In genomic region chr2:150522269-150522668, GRCh38 we compare ENCODE assay signal across 32 cellular contexts. TPM values are rescaled to one million over a fixed set of nuclear protein-coding genes. Genes with fewer than 3 reads are reported as not detected.
"Had no signal": no experiment of that assay in that cellular context is flagged by ENCODE, and none has a peak within 500 bp of the region (broad histone marks: within the 10 kb centered on the region; RNA-seq: fewer than 3 reads in every experiment).

No MANE protein-coding gene starts in this region.

- H3K4me3 ChIP-seq: ascending aorta, body of pancreas, breast epithelium, PC-9 had no signal

- H3K4me3 Mint-ChIP-seq: activated B cell treated with CpG ODN at 0.5 μM for 24 hours; activated CD4-positive, alpha-beta memory T cell treated with anti-CD3 and anti-CD28 coated beads for 36 hours; activated naive CD4-positive, alpha-beta T cell treated with anti-CD3 and anti-CD28 coated beads, Interleukin-2, amount 10 ng/mL, durations not matched to agents 7 days and 5 days; activated naive CD8-positive, alpha-beta T cell treated with anti-CD3 and anti-CD28 coated beads for 36 hours had no signal

- H3K4me1 ChIP-seq: ascending aorta, body of pancreas, breast epithelium had no signal

- H3K27me3 ChIP-seq: ascending aorta, body of pancreas, breast epithelium had no signal

- H3K36me3 ChIP-seq: ascending aorta, breast epithelium had no signal

- H3K27me3 Mint-ChIP-seq: activated B cell treated with CpG ODN at 0.5 μM for 24 hours; activated CD4-positive, alpha-beta memory T cell treated with anti-CD3 and anti-CD28 coated beads for 36 hours; activated naive CD4-positive, alpha-beta T cell treated with anti-CD3 and anti-CD28 coated beads, Interleukin-2, amount 10 ng/mL, durations not matched to agents 7 days and 5 days had no signal

- DNase-seq: activated B cell treated with CpG ODN at 0.5 μM for 24 hours; activated CD4-positive, alpha-beta memory T cell treated with anti-CD3 and anti-CD28 coated beads for 36 hours; activated CD4-positive, alpha-beta T cell treated with anti-CD3 and anti-CD28 coated beads for 4 hours; activated CD4-positive, alpha-beta T cell treated with anti-CD3 and anti-CD28 coated beads, Interleukin-2, amount 50 U/mL, for 1 hour; activated CD4-positive, CD25-positive, alpha-beta regulatory T cell treated with anti-CD3 and anti-CD28 coated beads, Interleukin-2, amount 50 U/mL, for 72 hours; activated CD8-positive, alpha-beta memory T cell treated with anti-CD3 and anti-CD28 coated beads, Interleukin-2, amount 50 U/mL, for 4 hours; activated effector memory CD4-positive, alpha-beta T cell treated with Interleukin-2 at 50 U/mL for 16 hours; activated naive CD4-positive, alpha-beta T cell treated with anti-CD3 and anti-CD28 coated beads, Interleukin-2, amount 10 ng/mL, durations not matched to agents 7 days and 5 days; activated naive CD8-positive, alpha-beta T cell treated with anti-CD3 and anti-CD28 coated beads for 36 hours; activated T-cell treated with anti-CD3 and anti-CD28 coated beads for 4 hours; activated T-cell treated with anti-CD3 and anti-CD28 coated beads, Interleukin-2, amount 50 U/mL, for 48 hours; amygdala; body of pancreas; Karpas-422; NCI-H1105; NCI-H1417 treated with DMSO at 0.1 percent for 48 hours; NCI-H187 treated with DMSO at 0.1 percent for 48 hours; NCI-H2081; NCI-H2171 treated with DMSO at 0.1 percent for 48 hours; NCI-H2227 treated with DMSO at 0.1 percent for 48 hours; NCI-H446 treated with DMSO at 0.1 percent for 48 hours; NCI-H69; NCI-H82; PC-9; Right ventricle myocardium superior; SW 1271; T-helper 1 cell; T-helper 2 cell; T-helper 9 cell had no signal

- H3K27ac ChIP-seq: ascending aorta, body of pancreas, breast epithelium, PC-9, VCaP had no signal

- H3K27ac Mint-ChIP-seq: activated B cell treated with CpG ODN at 0.5 μM for 24 hours; activated CD4-positive, alpha-beta memory T cell treated with anti-CD3 and anti-CD28 coated beads for 36 hours; activated naive CD4-positive, alpha-beta T cell treated with anti-CD3 and anti-CD28 coated beads, Interleukin-2, amount 10 ng/mL, durations not matched to agents 7 days and 5 days; activated naive CD8-positive, alpha-beta T cell treated with anti-CD3 and anti-CD28 coated beads for 36 hours had no signal

- H3K4me1 Mint-ChIP-seq: activated B cell treated with CpG ODN at 0.5 μM for 24 hours; activated naive CD4-positive, alpha-beta T cell treated with anti-CD3 and anti-CD28 coated beads, Interleukin-2, amount 10 ng/mL, durations not matched to agents 7 days and 5 days; activated naive CD8-positive, alpha-beta T cell treated with anti-CD3 and anti-CD28 coated beads for 36 hours had no signal

- H3K9me3 Mint-ChIP-seq: activated B cell treated with CpG ODN at 0.5 μM for 24 hours; activated CD4-positive, alpha-beta memory T cell treated with anti-CD3 and anti-CD28 coated beads for 36 hours; activated naive CD8-positive, alpha-beta T cell treated with anti-CD3 and anti-CD28 coated beads for 36 hours had no signal

- H3K36me3 Mint-ChIP-seq: activated CD4-positive, alpha-beta memory T cell treated with anti-CD3 and anti-CD28 coated beads for 36 hours; activated naive CD4-positive, alpha-beta T cell treated with anti-CD3 and anti-CD28 coated beads, Interleukin-2, amount 10 ng/mL, durations not matched to agents 7 days and 5 days; activated naive CD8-positive, alpha-beta T cell treated with anti-CD3 and anti-CD28 coated beads for 36 hours had no signal

- ATAC-seq: body of pancreas had no signal

- H3K9me3 ChIP-seq: ascending aorta, body of pancreas had no signal

RNA-seq across cellular contexts. Expression of gene RND3, which starts 34.8 kb away (rescaled TPM):
- total RNA-seq: activated B cell treated with CpG ODN at 0.5 μM for 24 hours; activated CD4-positive, alpha-beta memory T cell treated with anti-CD3 and anti-CD28 coated beads for 36 hours; activated naive CD8-positive, alpha-beta T cell treated with anti-CD3 and anti-CD28 coated beads for 36 hours had no signal
